In the genomic region with DNA sequence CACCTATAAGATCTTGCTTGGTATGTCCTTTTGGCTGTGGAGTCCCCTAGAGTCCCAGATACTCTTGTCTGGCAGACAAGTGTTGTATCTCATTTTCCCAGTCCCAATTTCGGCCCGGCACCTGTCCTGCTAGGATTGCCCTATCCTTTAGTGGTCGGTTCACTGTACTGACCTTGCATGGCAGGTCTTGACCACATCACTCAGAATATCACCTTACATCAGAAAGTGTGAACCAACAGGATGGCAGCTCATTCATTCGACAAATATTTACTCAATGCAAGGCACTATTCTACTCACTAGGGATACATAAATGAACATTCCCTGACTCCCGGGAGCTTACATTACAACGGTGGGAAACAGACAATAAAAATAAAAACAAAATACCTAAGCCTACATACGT, we compare ENCODE assay signal across 1 cellular context.
TF ChIP-seq lines count a peak whose summit lies in the region.

No MANE protein-coding gene starts in this region.

TF ChIP-seq in H1, 55 proteins besides CTCF, POLR2A, EP300 and RAD21:
- TF ChIP-seq, protein P1, sequence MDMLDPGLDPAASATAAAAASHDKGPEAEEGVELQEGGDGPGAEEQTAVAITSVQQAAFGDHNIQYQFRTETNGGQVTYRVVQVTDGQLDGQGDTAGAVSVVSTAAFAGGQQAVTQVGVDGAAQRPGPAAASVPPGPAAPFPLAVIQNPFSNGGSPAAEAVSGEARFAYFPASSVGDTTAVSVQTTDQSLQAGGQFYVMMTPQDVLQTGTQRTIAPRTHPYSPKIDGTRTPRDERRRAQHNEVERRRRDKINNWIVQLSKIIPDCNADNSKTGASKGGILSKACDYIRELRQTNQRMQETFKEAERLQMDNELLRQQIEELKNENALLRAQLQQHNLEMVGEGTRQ (IDR thresholded peaks at IDR 0.05; ENCODE audit: low read length), result no peak
- no peak for TF ChIP-seq NANOG (IDR thresholded peaks at IDR 0.05; ENCODE audit: insufficient read depth, low read depth, low read length, poor library complexity, severe bottlenecking)
- TF ChIP-seq TCF12 (IDR thresholded peaks at IDR 0.05; ENCODE audit: low read depth, low read length), result no peak
- TF ChIP-seq, protein P2, sequence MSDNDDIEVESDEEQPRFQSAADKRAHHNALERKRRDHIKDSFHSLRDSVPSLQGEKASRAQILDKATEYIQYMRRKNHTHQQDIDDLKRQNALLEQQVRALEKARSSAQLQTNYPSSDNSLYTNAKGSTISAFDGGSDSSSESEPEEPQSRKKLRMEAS (IDR thresholded peaks at IDR 0.05), result no peak
- TF ChIP-seq GABPA (IDR thresholded peaks at IDR 0.05; ENCODE audit: borderline replicate concordance, insufficient read depth, low read length), result no peak
- no peak for TF ChIP-seq POLR2AphosphoS5 (IDR thresholded peaks at IDR 0.05; ENCODE audit: low read depth, low read length)
- TF ChIP-seq BCL11A (IDR thresholded peaks at IDR 0.05; ENCODE audit: low read depth in 2 of 2, low read length in 2 of 2), result no peak
- TF ChIP-seq MAFK (IDR thresholded peaks at IDR 0.05; ENCODE audit: low read depth, low read length), result no peak
- TF ChIP-seq TAF1 (IDR thresholded peaks at IDR 0.05; ENCODE audit: low read depth, low read length), result no peak
- no peak for TF ChIP-seq FOSL1 (IDR thresholded peaks at IDR 0.05; ENCODE audit: insufficient read depth, low read depth, low read length)
- TF ChIP-seq CHD2 (IDR thresholded peaks at IDR 0.05; ENCODE audit: low read length), result no peak
- TF ChIP-seq JUND (IDR thresholded peaks at IDR 0.05; ENCODE audit: low read length), result no peak
- TF ChIP-seq ASH2L (IDR thresholded peaks at IDR 0.05; ENCODE audit: low read length), result no peak
- no peak for TF ChIP-seq RNF2 (IDR thresholded peaks at IDR 0.05; ENCODE audit: borderline replicate concordance, low read depth, low read length, missing control alignments, poor library complexity, severe bottlenecking)
- TF ChIP-seq, protein P3, sequence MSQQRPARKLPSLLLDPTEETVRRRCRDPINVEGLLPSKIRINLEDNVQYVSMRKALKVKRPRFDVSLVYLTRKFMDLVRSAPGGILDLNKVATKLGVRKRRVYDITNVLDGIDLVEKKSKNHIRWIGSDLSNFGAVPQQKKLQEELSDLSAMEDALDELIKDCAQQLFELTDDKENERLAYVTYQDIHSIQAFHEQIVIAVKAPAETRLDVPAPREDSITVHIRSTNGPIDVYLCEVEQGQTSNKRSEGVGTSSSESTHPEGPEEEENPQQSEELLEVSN (IDR thresholded peaks at IDR 0.05), result no peak
- no peak for TF ChIP-seq KDM4A (IDR thresholded peaks at IDR 0.05; ENCODE audit: low read depth, low read length, severe bottlenecking)
- no peak for TF ChIP-seq SRF (IDR thresholded peaks at IDR 0.05; ENCODE audit: low read depth, low read length)
- no peak for TF ChIP-seq EZH2 (IDR thresholded peaks at IDR 0.05; ENCODE audit: low read depth, low read length, severe bottlenecking)
- no peak for TF ChIP-seq RFX5 (IDR thresholded peaks at IDR 0.05; ENCODE audit: borderline replicate concordance, low read depth, low read length)
TF ChIP-seq in H1: peak in this region for 0.
